Comparison of ENCODE assay signal across 1 cellular context in the genomic region with DNA sequence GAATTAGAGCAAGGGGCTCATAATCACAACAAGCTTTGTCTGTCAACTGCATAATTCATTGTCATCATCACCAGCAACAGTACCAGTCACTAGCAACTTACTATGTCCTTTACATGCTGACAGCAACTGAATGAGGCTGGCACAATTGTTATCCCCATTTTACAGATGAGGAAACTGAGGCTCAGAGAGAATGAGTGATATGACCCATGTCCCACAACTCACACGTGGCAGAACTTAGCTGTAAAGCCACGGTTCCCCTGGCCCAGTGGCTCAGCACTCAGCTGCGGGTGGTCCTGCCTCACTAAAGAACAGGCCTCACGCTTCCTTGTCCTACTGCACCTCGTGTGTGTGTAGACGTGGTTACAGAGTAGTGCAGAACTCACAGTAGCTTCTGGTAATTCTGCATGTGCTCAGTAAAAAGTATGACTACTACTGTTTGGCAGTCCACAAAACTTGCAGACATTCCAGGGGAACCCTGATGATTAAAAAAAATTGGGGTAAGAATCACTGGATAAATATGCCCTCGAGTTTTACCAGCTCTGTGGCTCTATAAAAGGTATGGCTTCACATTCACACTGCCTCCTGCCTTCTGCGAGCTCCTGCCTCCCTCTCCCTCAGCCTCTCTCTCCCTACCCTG.
TF ChIP-seq lines count a peak whose summit lies in the region.

No MANE protein-coding gene starts in this region.

TF ChIP-seq in HepG2, 621 proteins besides CTCF, POLR2A, EP300 and RAD21:
- TF ChIP-seq ZNF101 (CRISPR knock-in tag; IDR thresholded peaks at IDR 0.05; ENCODE audit: borderline replicate concordance, low read depth) (no peak), ADNP (CRISPR knock-in tag; IDR thresholded peaks at IDR 0.05) (0 out of 2 replicates have a peak, but pooled peaks have one; percentile 32), CBX5 (CRISPR knock-in tag; IDR thresholded peaks at IDR 0.05; ENCODE audit: borderline replicate concordance) (no peak), ZNF629 (CRISPR knock-in tag; conservative IDR thresholded peaks at IDR 0.05) (peak; percentile 86)
